ENCODE assay signal across 8 cellular contexts in the genomic region with DNA sequence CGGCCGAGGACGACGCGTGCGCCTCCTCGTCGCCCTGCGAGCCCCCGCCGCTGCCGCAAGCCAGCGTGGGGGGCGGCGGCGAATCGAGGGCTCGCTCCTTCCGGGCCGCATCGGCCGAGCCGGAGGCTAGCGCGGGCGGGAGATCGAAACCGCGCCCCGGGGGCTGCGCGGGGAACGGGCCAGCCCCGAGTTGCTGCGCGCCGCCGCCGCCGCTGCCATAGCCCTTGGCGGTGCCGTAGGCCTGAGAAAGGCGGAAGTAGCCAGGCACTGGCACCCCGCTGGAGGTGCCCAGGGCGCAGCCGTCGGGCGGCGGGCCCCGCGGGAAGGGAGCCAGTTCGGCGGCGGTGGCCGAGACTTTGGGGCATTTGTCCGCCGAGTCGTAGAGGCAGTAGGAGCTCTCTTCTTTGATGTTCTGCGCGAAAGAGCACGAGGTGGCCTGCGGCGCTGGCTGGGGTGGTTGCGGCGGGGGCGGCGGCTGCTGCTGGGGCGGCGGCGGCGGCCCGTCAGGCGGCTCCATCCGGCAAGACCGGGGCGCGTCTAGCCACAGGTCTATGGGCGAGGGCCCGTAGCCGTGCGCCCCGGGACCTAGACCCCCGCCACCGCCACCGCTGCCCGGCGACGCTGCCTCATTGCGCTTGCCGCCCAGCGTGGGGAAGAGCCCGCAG. TPM values are rescaled to one million over a fixed set of nuclear protein-coding genes. Genes with fewer than 3 reads are reported as not detected.
DNase-seq lines count a peak whose midpoint lies in the region; ATAC-seq and TF ChIP-seq lines count a peak whose summit lies in the region.

No MANE protein-coding gene starts in this region.

- DNase-seq in Kasumi-1 (lab: John Stamatoyannopoulos, UW) (peak; percentile 60 to 70), breast epithelium (ENCODE audit: low spot score in 2 of 2) (peak in 1 of 2 donors; percentile 49), anterior cingulate cortex (lab: John Stamatoyannopoulos, UW) (no peak), AG08395 (ENCODE audit: low spot score) (no peak)
- no peak for DNase-seq in stimulated activated CD4-positive, alpha-beta T cell treated with anti-CD3 and anti-CD28 coated beads, Interleukin-2, amount 100 ng/mL, for 24 hours

- H3K27me3 ChIP-seq in DOHH2 (ENCODE audit: control insufficient read depth, low read length) (peaks cover 67% of the 10 kb centered on the region), breast epithelium (peaks cover 3 to 69% of the 10 kb centered on the region in 2 donors), mucosa of rectum (ENCODE audit: control insufficient read depth in 2 of 2, insufficient read depth in 2 of 2, low read length in 2 of 2) (peaks cover 0 to 13% of the 10 kb centered on the region in 2 donors)

- TF ChIP-seq CTCF in DOHH2 (IDR thresholded peaks at IDR 0.05; ENCODE audit: low read depth, low read length, poor library complexity, severe bottlenecking): no peak
- TF ChIP-seq CTCF in breast epithelium (IDR thresholded peaks at IDR 0.05): no peak

- H3K4me3 ChIP-seq in DOHH2 (ENCODE audit: low read length): peak overlapping the region; percentile 66
- H3K4me3 ChIP-seq in breast epithelium: peak overlapping the region; percentile 62 to 91 (median 76)
- H3K4me3 ChIP-seq in mucosa of rectum (ENCODE audit: low read length in 2 of 2): peak overlapping the region; percentile 64 to 79

- H3K9me2 ChIP-seq in DOHH2 (replicated peaks; ENCODE audit: control insufficient read depth, low read length): no peaks in the 10 kb centered on the region

- peaks cover 10% of the 10 kb centered on the region for H3F3A ChIP-seq in DOHH2 (ENCODE audit: control insufficient read depth, insufficient read depth)

- no peak for ATAC-seq in GM21515 (IDR thresholded peaks at IDR 0.05; ENCODE audit: unreplicated experiment)

- H3K9ac ChIP-seq in mucosa of rectum (ENCODE audit: low read depth in 1 of 2, low read length in 2 of 2): peak overlapping the region; percentile 73 to 96

- H3K4me2 ChIP-seq in DOHH2 (ENCODE audit: low read length): peak overlapping the region; percentile 73

- no peaks in the 10 kb centered on the region for H3K79me2 ChIP-seq in DOHH2 (ENCODE audit: control insufficient read depth, low read length)

- intact Hi-C loops in breast epithelium (cut with DNase I; ENCODE audit: low total_unique reads): loop anchor here (10.0 kb wide), 1 partner anchor 1319 kb away; no protein-coding TSS in a partner anchor

- no peaks in the 10 kb centered on the region for H3K9me3 ChIP-seq in DOHH2 (ENCODE audit: control insufficient read depth, insufficient read depth, low read length)
- no peaks in the 10 kb centered on the region for H3K9me3 ChIP-seq in breast epithelium
- no peaks in the 10 kb centered on the region for H3K9me3 ChIP-seq in mucosa of rectum (ENCODE audit: control insufficient read depth in 2 of 2, low read length in 2 of 2)

- peaks cover 5% of the 10 kb centered on the region; the same call in 1 of the 2 replicates for H4K20me1 ChIP-seq in DOHH2 (ENCODE audit: control insufficient read depth, insufficient read depth, low read depth, low read length)

- H3K36me3 ChIP-seq in DOHH2 (ENCODE audit: control insufficient read depth, low read length) (no peaks in the 10 kb centered on the region), breast epithelium (no peaks in the 10 kb centered on the region), mucosa of rectum (ENCODE audit: control insufficient read depth in 2 of 2, insufficient read depth in 2 of 2, low read length in 2 of 2) (no peaks in the 10 kb centered on the region)

- TF ChIP-seq POLR2A in breast epithelium (IDR thresholded peaks at IDR 0.05): no peak

- H3K4me1 ChIP-seq in DOHH2 (ENCODE audit: control insufficient read depth, low read length) (peaks cover 13% of the 10 kb centered on the region), breast epithelium (no peaks in the 10 kb centered on the region), mucosa of rectum (ENCODE audit: control insufficient read depth in 2 of 2, insufficient read depth in 2 of 2, low read length in 2 of 2) (peaks cover 29 to 45% of the 10 kb centered on the region in 2 donors)

- no peak overlapping the region for H3K27ac ChIP-seq in DOHH2 (ENCODE audit: low read depth, low read length)
- H3K27ac ChIP-seq in breast epithelium: peak overlapping the region; percentile 82 to 91
- H3K27ac ChIP-seq in mucosa of rectum (ENCODE audit: low read depth in 2 of 2, low read length in 2 of 2): peak overlapping the region; percentile 96

RNA-seq across cellular contexts. Expression of a gene that starts 0.6 kb away (rescaled TPM):
- 10 to 100 TPM in 1 of 3 donors, 1 to 10 TPM in 2; 2.3 to 21.1 (median 5.2) TPM for total RNA-seq in breast epithelium

RNA-seq across cellular contexts. Expression of a gene that starts 8.2 kb away (rescaled TPM):
- total RNA-seq in breast epithelium: 10 to 100 TPM in 1 of 3 donors, 1 to 10 TPM in 2; 7.5 to 18.4 (median 9.0) TPM

RNA-seq across cellular contexts. Expression of a gene that starts 11.5 kb away (rescaled TPM):
- 1 to 10 TPM in 1 of 3 donors, not detected in 2; 1.9 TPM for total RNA-seq in breast epithelium

RNA-seq across cellular contexts. Expression of a gene that starts 17.1 kb away (rescaled TPM):
- 1 to 10 TPM; 4.6 to 8.8 (median 6.2) TPM for total RNA-seq in breast epithelium

RNA-seq across cellular contexts. Expression of a gene that starts 21.2 kb away (rescaled TPM):
- 1 to 10 TPM; 4.5 to 6.4 (median 4.6) TPM for total RNA-seq in breast epithelium

Comparison
In these comparisons a context has a peak if more than half of its experiments do, and no peak if none do; other contexts are left out.
1. DNase-seq: peak in Kasumi-1 (2 of 2); none in anterior cingulate cortex (0 of 58), stimulated activated CD4-positive, alpha-beta T cell treated with anti-CD3 and anti-CD28 coated beads, Interleukin-2, amount 100 ng/mL, for 24 hours (0 of 2) and AG08395 (single experiment).
2. Peak in every context shown above with its lines, with median percentiles within 50 percentile points of each other: H3K4me3 ChIP-seq.